ENCODE assay signal across 23 cellular contexts in genomic region chr2:164911832-164912231, GRCh38. TPM values are rescaled to one million over a fixed set of nuclear protein-coding genes. Genes with fewer than 3 reads are reported as not detected.
A peak's percentile ranks its signal among the peaks of the same experiment; 100 is the strongest.
DNase-seq lines count a peak whose midpoint lies in the region; ATAC-seq and TF ChIP-seq lines count a peak whose summit lies in the region.
"Had no signal": no experiment of that assay in that cellular context is flagged by ENCODE, and none has a peak within 500 bp of the region (broad histone marks: within the 10 kb centered on the region; RNA-seq: fewer than 3 reads in every experiment).

No MANE protein-coding gene starts in this region.

- no peaks in the 10 kb centered on the region for H3K27me3 ChIP-seq in hepatocyte
- H3K27me3 ChIP-seq in stomach, result no peaks in the 10 kb centered on the region
- H3K27me3 ChIP-seq: Peyer's patch had no signal

- H3K9me3 ChIP-seq in hepatocyte (ENCODE audit: low read depth), result no peaks in the 10 kb centered on the region
- no peaks in the 10 kb centered on the region for H3K9me3 ChIP-seq in stomach
- H3K9me3 ChIP-seq: Peyer's patch had no signal

- peaks cover 39% of the 10 kb centered on the region for H3K4me1 Mint-ChIP-seq in WTC11
- H3K4me1 Mint-ChIP-seq: activated naive CD4-positive, alpha-beta T cell treated with anti-CD3 and anti-CD28 coated beads, Interleukin-2, amount 50 U/mL, for 24 hours had no signal

- no peak for TF ChIP-seq EP300 in stomach (IDR thresholded peaks at IDR 0.05)

- no peaks in the 10 kb centered on the region for H3K9me2 ChIP-seq in hepatocyte (replicated peaks; ENCODE audit: insufficient read depth)

- TF ChIP-seq CTCF in WTC11 (IDR thresholded peaks at IDR 0.05) (no peak), hepatocyte (IDR thresholded peaks at IDR 0.05; ENCODE audit: poor library complexity) (no peak), stomach (IDR thresholded peaks at IDR 0.05) (no peak)

- peaks cover 3% of the 10 kb centered on the region for H3K79me2 ChIP-seq in hepatocyte

- H2AFZ ChIP-seq in hepatocyte, result no peak overlapping the region

- H3K4me3 ChIP-seq in hepatocyte, result no peak overlapping the region
- no peak overlapping the region for H3K4me3 ChIP-seq in stomach
- H3K4me3 ChIP-seq: Peyer's patch had no signal

- TF ChIP-seq POLR2A in stomach (IDR thresholded peaks at IDR 0.05), result no peak

- CTCF ChIA-PET in WTC11 (lab: Charles Lee), result no interaction called here

- intact Hi-C loops in stomach (cut with DNase I; ENCODE audit: low total_unique reads), result no loop called here

- no peak overlapping the region for H3K4me2 ChIP-seq in hepatocyte

- peak; percentile 48 for DNase-seq in NCI-H748 (lab: John Stamatoyannopoulos, UW; ENCODE audit: unreplicated experiment)
- no peak for DNase-seq in NCI-H748 treated with DMSO at 0.1 percent for 48 hours (lab: John Stamatoyannopoulos, UW)
- no peak for DNase-seq in WTC11 (ENCODE audit: low spot score)
- no peak for DNase-seq in hepatocyte (ENCODE audit: low spot score)
- DNase-seq in stomach, result no peak
- DNase-seq in DMS79 (lab: John Stamatoyannopoulos, UW), result no peak
- no peak for DNase-seq in NCI-H2029 treated with DMSO at 0.1 percent for 48 hours (lab: John Stamatoyannopoulos, UW)
- DNase-seq in iPS-NIHi11 (ENCODE audit: low spot score), result no peak
- DNase-seq: activated CD4-positive, alpha-beta memory T cell treated with anti-CD3 and anti-CD28 coated beads, Interleukin-2, amount 10 ng/mL, durations not matched to agents 7 days and 5 days; activated CD4-positive, alpha-beta T cell treated with anti-CD3 and anti-CD28 coated beads for 1 hour; activated CD8-positive, alpha-beta memory T cell treated with anti-CD3 and anti-CD28 coated beads, Interleukin-2, amount 50 U/mL, for 48 hours; AML-193; CD4-positive, alpha-beta T cell; H9; NCI-H510A; nephron progenitor cell; Peyer's patch; T-helper 1 cell had no signal

- H3K9me3 Mint-ChIP-seq in WTC11, result no peaks in the 10 kb centered on the region
- H3K9me3 Mint-ChIP-seq: activated CD4-positive, alpha-beta memory T cell treated with anti-CD3 and anti-CD28 coated beads, Interleukin-2, amount 10 ng/mL, durations not matched to agents 7 days and 5 days; CD4-positive, alpha-beta T cell; dendritic cell treated with granulocyte-macrophage colony-stimulating factor and Interleukin-4, amounts not matched to agents 40 ng/mL and 50 ng/mL, for 4 days; H9; nephron progenitor cell had no signal

- H4K20me1 ChIP-seq in hepatocyte (ENCODE audit: insufficient read depth, poor library complexity, severe bottlenecking), result no peaks in the 10 kb centered on the region

- POLR2A ChIA-PET in WTC11 (lab: Charles Lee), result no interaction called here

- no peaks in the 10 kb centered on the region for H3K27me3 Mint-ChIP-seq in WTC11 (ENCODE audit: low read depth)
- H3K27me3 Mint-ChIP-seq: CD4-positive, alpha-beta T cell; dendritic cell treated with granulocyte-macrophage colony-stimulating factor and Interleukin-4, amounts not matched to agents 40 ng/mL and 50 ng/mL, for 4 days had no signal

- H3K4me1 ChIP-seq in hepatocyte (ENCODE audit: insufficient read depth), result peaks cover 55% of the 10 kb centered on the region
- peaks cover 9 to 72% (median 39%) of the 10 kb centered on the region in 4 donors for H3K4me1 ChIP-seq in stomach

- peak overlapping the region; percentile 93 for H3K27ac ChIP-seq in hepatocyte
- H3K27ac ChIP-seq in stomach, result peak overlapping the region in 4 of 5 donors; percentile 69 to 87 (median 78)
- H3K27ac ChIP-seq: Peyer's patch had no signal

- H3K36me3 ChIP-seq in hepatocyte (replicated peaks; ENCODE audit: insufficient read depth, low read depth) (no peaks in the 10 kb centered on the region), stomach (no peaks in the 10 kb centered on the region)
- H3K36me3 ChIP-seq: Peyer's patch had no signal

- WGBS in hepatocyte (ENCODE audit: low lambda C conversion rate, missing lambda C conversion rate), result 57% methylated on average over 1 of the region's 1 CpG
- WGBS in stomach, 5 donors, result 29 to 61% (median 42%) methylated on average over 1 of the region's 1 CpG

- no peaks in the 10 kb centered on the region for H3K36me3 Mint-ChIP-seq in WTC11
- H3K36me3 Mint-ChIP-seq: activated naive CD4-positive, alpha-beta T cell treated with anti-CD3 and anti-CD28 coated beads, Interleukin-2, amount 50 U/mL, for 24 hours had no signal

- H3K4me3 Mint-ChIP-seq in WTC11, result no peak overlapping the region
- H3K4me3 Mint-ChIP-seq: activated CD4-positive, alpha-beta memory T cell treated with anti-CD3 and anti-CD28 coated beads, Interleukin-2, amount 10 ng/mL, durations not matched to agents 7 days and 5 days; activated naive CD4-positive, alpha-beta T cell treated with anti-CD3 and anti-CD28 coated beads, Interleukin-2, amount 50 U/mL, for 24 hours; CD4-positive, alpha-beta T cell; dendritic cell treated with granulocyte-macrophage colony-stimulating factor and Interleukin-4, amounts not matched to agents 40 ng/mL and 50 ng/mL, for 4 days; H9; nephron progenitor cell had no signal

- no peak for ATAC-seq in WTC11

- H3K27ac Mint-ChIP-seq in WTC11, result no peak overlapping the region
- H3K27ac Mint-ChIP-seq: activated CD4-positive, alpha-beta memory T cell treated with anti-CD3 and anti-CD28 coated beads, Interleukin-2, amount 10 ng/mL, durations not matched to agents 7 days and 5 days; activated naive CD4-positive, alpha-beta T cell treated with anti-CD3 and anti-CD28 coated beads, Interleukin-2, amount 50 U/mL, for 24 hours; CD4-positive, alpha-beta T cell; dendritic cell treated with granulocyte-macrophage colony-stimulating factor and Interleukin-4, amounts not matched to agents 40 ng/mL and 50 ng/mL, for 4 days; nephron progenitor cell had no signal

TF ChIP-seq in WTC11, 78 proteins besides CTCF, POLR2A, EP300 and RAD21:
- TF ChIP-seq ATF1 (CRISPR knock-in tag; IDR thresholded peaks at IDR 0.05) (no peak), ZNF219 (CRISPR knock-in tag; IDR thresholded peaks at IDR 0.05; ENCODE audit: borderline replicate concordance) (no peak), ZNF423 (CRISPR knock-in tag; IDR thresholded peaks at IDR 0.05) (no peak), ZNF317 (CRISPR knock-in tag; IDR thresholded peaks at IDR 0.05; ENCODE audit: borderline replicate concordance, low read depth) (no peak), SMAD3 (CRISPR knock-in tag; IDR thresholded peaks at IDR 0.05; ENCODE audit: borderline replicate concordance) (no peak), GABPB1 (CRISPR knock-in tag; IDR thresholded peaks at IDR 0.05) (peak; percentile 61), PRRX2 (CRISPR knock-in tag; IDR thresholded peaks at IDR 0.05) (no peak), NR3C1 (CRISPR knock-in tag; conservative IDR thresholded peaks at IDR 0.05; ENCODE audit: low read depth) (no peak)

RNA-seq across cellular contexts. Expression of gene SLC38A11, which starts 43.5 kb away (rescaled TPM):
- total RNA-seq in WTC11 (2021) (not detected in 3 replicates), hepatocyte (5.1 and 8.4 TPM in 2 replicates), stomach (10 to 100 TPM in 2 of 5 donors, 1 to 10 TPM in 2, not detected in 1; 1.3 to 54.3 (median 13.0) TPM)
- polyA plus RNA-seq in hepatocyte (4.6 and 7.7 TPM in 2 replicates), stomach (1 to 10 TPM; 1.5 to 5.3 (median 1.5) TPM)
- total RNA-seq: activated CD4-positive, alpha-beta memory T cell treated with anti-CD3 and anti-CD28 coated beads, Interleukin-2, amount 10 ng/mL, durations not matched to agents 7 days and 5 days; CD4-positive, alpha-beta T cell; H9; lung microvascular endothelial cell; MCF 10A; osteocyte had no signal
